9 cellular contexts compared by ENCODE assay signal in the genomic region with DNA sequence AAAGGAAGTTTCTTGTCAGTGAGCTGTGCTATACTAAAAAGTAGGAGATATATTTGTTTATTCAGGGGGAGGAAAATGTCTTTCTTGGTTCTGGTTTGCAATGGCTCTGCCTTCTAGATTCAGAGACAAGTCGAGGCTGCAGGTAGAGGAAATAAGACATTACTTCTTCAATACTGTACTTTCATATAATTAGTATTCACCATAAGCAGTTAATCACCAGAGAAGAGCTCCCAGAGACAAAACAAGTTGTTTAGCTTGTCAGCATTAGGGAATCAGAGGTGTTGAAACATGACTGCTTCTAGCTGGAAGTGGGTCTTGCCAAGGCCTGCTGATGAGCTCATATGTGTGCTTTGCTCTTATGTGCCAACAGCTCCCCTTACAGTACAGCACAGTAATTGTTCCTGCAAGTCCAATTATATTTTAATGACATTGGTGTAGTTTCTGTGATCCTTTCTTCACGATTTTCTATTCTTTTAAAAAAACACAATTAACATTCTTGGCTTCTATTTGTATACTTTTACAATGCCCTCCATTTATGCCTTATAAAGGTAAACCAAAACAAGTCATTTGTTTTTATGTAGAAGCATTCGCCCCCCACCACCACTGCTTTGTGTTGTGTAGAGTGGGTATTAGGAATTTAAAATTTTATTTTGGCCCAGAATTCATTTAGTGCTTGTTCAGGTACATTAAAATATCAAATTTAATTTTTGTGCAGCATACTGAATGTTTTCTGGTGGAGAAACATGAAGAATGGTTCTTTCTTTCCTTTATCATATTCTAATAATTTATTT.
DNase-seq lines count a peak whose midpoint lies in the region; ATAC-seq and TF ChIP-seq lines count a peak whose summit lies in the region.
"Had no signal": no experiment of that assay in that cellular context is flagged by ENCODE, and none has a peak within 500 bp of the region (broad histone marks: within the 10 kb centered on the region; RNA-seq: fewer than 3 reads in every experiment).

No MANE protein-coding gene starts in this region.

- DNase-seq in GM20000 (ENCODE audit: low spot score), result peak; percentile 48
- peak; percentile 59 for DNase-seq in NCI-H526 treated with DMSO at 0.1 percent for 48 hours (lab: John Stamatoyannopoulos, UW)
- peak; percentile 47 for DNase-seq in activated CD8-positive, alpha-beta T cell treated with anti-CD3 and anti-CD28 coated beads for 36 hours
- peak; percentile 98 for DNase-seq in fibroblast of the conjunctiva (ENCODE audit: low read depth)
- DNase-seq in NK-92 (lab: John Stamatoyannopoulos, UW; ENCODE audit: unreplicated experiment), result no peak

- no peak overlapping the region for H3K27ac Mint-ChIP-seq in activated CD8-positive, alpha-beta T cell treated with anti-CD3 and anti-CD28 coated beads for 36 hours
- H3K27ac Mint-ChIP-seq in nephron, result peak overlapping the region; percentile 96 to 99 (median 98)

- no peak overlapping the region for H3K4me3 Mint-ChIP-seq in activated CD8-positive, alpha-beta T cell treated with anti-CD3 and anti-CD28 coated beads for 36 hours
- peak overlapping the region in 1 of 3 experiments; percentile 10 for H3K4me3 Mint-ChIP-seq in nephron

- intact Hi-C loops in activated CD8-positive, alpha-beta T cell treated with anti-CD3 and anti-CD28 coated beads for 36 hours (cut with micrococcal nuclease), result loop anchor here (10.0 kb wide), 2 partner anchors 651 to 741 kb away; no protein-coding TSS in a partner anchor

- H3K36me3 ChIP-seq in DOHH2 (ENCODE audit: control insufficient read depth, low read length), result no peaks in the 10 kb centered on the region

- peaks cover 12% of the 10 kb centered on the region for H3K4me1 ChIP-seq in DOHH2 (ENCODE audit: control insufficient read depth, low read length)

- H4K20me1 ChIP-seq in DOHH2 (ENCODE audit: control insufficient read depth, insufficient read depth, low read depth, low read length), result no peaks in the 10 kb centered on the region

- POLR2A ChIA-PET in activated CD8-positive, alpha-beta T cell treated with anti-CD3 and anti-CD28 coated beads for 36 hours (lab: Charles Lee), result interaction anchor here (1.8 kb wide), 1 partner anchor 112 kb away, joined by 4 read pairs; a partner anchor contains a TSS

- no peak overlapping the region for H3K4me2 ChIP-seq in DOHH2 (ENCODE audit: low read length)

- H3F3A ChIP-seq in DOHH2 (ENCODE audit: control insufficient read depth, insufficient read depth), result no peaks in the 10 kb centered on the region

- H3K27me3 ChIP-seq in DOHH2 (ENCODE audit: control insufficient read depth, low read length), result no peaks in the 10 kb centered on the region

- no peaks in the 10 kb centered on the region for H3K79me2 ChIP-seq in DOHH2 (ENCODE audit: control insufficient read depth, low read length)

- no peaks in the 10 kb centered on the region for H3K9me3 ChIP-seq in DOHH2 (ENCODE audit: control insufficient read depth, insufficient read depth, low read length)

- ATAC-seq in HG03558 (IDR thresholded peaks at IDR 0.05; ENCODE audit: extremely low read depth, unreplicated experiment), result peak; percentile 61
- peak; percentile 95 for ATAC-seq in activated CD8-positive, alpha-beta T cell treated with anti-CD3 and anti-CD28 coated beads for 36 hours

- no peak overlapping the region for H3K27ac ChIP-seq in DOHH2 (ENCODE audit: low read depth, low read length)

- H3K27me3 Mint-ChIP-seq in activated CD8-positive, alpha-beta T cell treated with anti-CD3 and anti-CD28 coated beads for 36 hours, result no peaks in the 10 kb centered on the region
- H3K27me3 Mint-ChIP-seq in nephron (ENCODE audit: low read depth), result no peaks in the 10 kb centered on the region

- H3K36me3 Mint-ChIP-seq in activated CD8-positive, alpha-beta T cell treated with anti-CD3 and anti-CD28 coated beads for 36 hours (ENCODE audit: low read depth), result peaks cover 2% of the 10 kb centered on the region
- H3K36me3 Mint-ChIP-seq in nephron (ENCODE audit: low read depth), result no peaks in the 10 kb centered on the region

- H3K9me2 ChIP-seq in DOHH2 (replicated peaks; ENCODE audit: control insufficient read depth, low read length), result no peaks in the 10 kb centered on the region

- CTCF ChIA-PET in activated CD8-positive, alpha-beta T cell treated with anti-CD3 and anti-CD28 coated beads for 36 hours (lab: Charles Lee), result interaction anchor here (0.7 to 2.1 kb wide), 16 partner anchors 9 to 781 kb away, joined by 3 to 18 read pairs (median 4); a partner anchor contains a TSS

- H3K4me3 ChIP-seq in DOHH2 (ENCODE audit: low read length), result no peak overlapping the region
- H3K4me3 ChIP-seq: skin epidermis had no signal

- peaks cover 8% of the 10 kb centered on the region for H3K4me1 Mint-ChIP-seq in activated CD8-positive, alpha-beta T cell treated with anti-CD3 and anti-CD28 coated beads for 36 hours (ENCODE audit: low read depth)
- H3K4me1 Mint-ChIP-seq in nephron, result peaks cover 56% of the 10 kb centered on the region

- H3K9me3 Mint-ChIP-seq in activated CD8-positive, alpha-beta T cell treated with anti-CD3 and anti-CD28 coated beads for 36 hours, result no peaks in the 10 kb centered on the region
- no peaks in the 10 kb centered on the region for H3K9me3 Mint-ChIP-seq in nephron

- TF ChIP-seq CTCF in DOHH2 (IDR thresholded peaks at IDR 0.05; ENCODE audit: low read depth, low read length, poor library complexity, severe bottlenecking), result peak; percentile 75
- peak; percentile 45 for TF ChIP-seq CTCF in GM20000 (IDR thresholded peaks at IDR 0.05; ENCODE audit: extremely low read depth, missing control alignments)
- TF ChIP-seq CTCF in activated CD8-positive, alpha-beta T cell treated with anti-CD3 and anti-CD28 coated beads for 36 hours (IDR thresholded peaks at IDR 0.05), result peak; percentile 62
- TF ChIP-seq CTCF in nephron (IDR thresholded peaks at IDR 0.05; ENCODE audit: unreplicated experiment in 3 of 3), result peak; percentile 81 to 85 (median 85)
